Comparison of ENCODE assay signal across 9 cellular contexts in genomic region chr12:8913702-8914032, GRCh38. TPM values are rescaled to one million over a fixed set of nuclear protein-coding genes. Genes with fewer than 3 reads are reported as not detected.
DNase-seq lines count a peak whose midpoint lies in the region; ATAC-seq and FAIRE-seq lines count a peak whose summit lies in the region.
"Had no signal": no experiment of that assay in that cellular context is flagged by ENCODE, and none has a peak within 500 bp of the region (broad histone marks: within the 10 kb centered on the region; RNA-seq: fewer than 3 reads in every experiment).

No MANE protein-coding gene starts in this region.

- peaks cover 13% of the 10 kb centered on the region for H3K4me1 Mint-ChIP-seq in activated naive CD4-positive, alpha-beta T cell treated with anti-CD3 and anti-CD28 coated beads, Interleukin-2, amount 10 ng/mL, durations not matched to agents 7 days and 5 days
- H3K4me1 Mint-ChIP-seq in activated T-helper 17 cell treated with anti-CD3 and anti-CD28 coated beads, Interleukin-2, amount 50 U/mL, for 72 hours, result peaks cover 7% of the 10 kb centered on the region

- H3K4me3 ChIP-seq in thymus (ENCODE audit: low read length), result peak overlapping the region; percentile 68

- peaks cover 2% of the 10 kb centered on the region for H3K36me3 ChIP-seq in thymus (ENCODE audit: control insufficient read depth, insufficient read depth)

- no peaks in the 10 kb centered on the region for H3K9me3 Mint-ChIP-seq in activated naive CD4-positive, alpha-beta T cell treated with anti-CD3 and anti-CD28 coated beads, Interleukin-2, amount 10 ng/mL, durations not matched to agents 7 days and 5 days
- H3K9me3 Mint-ChIP-seq in activated T-helper 17 cell treated with anti-CD3 and anti-CD28 coated beads, Interleukin-2, amount 50 U/mL, for 72 hours, result no peaks in the 10 kb centered on the region

- peak overlapping the region; percentile 92 for H3K27ac ChIP-seq in thymus (ENCODE audit: low read depth)

- FAIRE-seq in islet of Langerhans (lab: Jason Lieb, UNC), result peak; percentile 56
- FAIRE-seq: colon had no signal

- peaks cover 5% of the 10 kb centered on the region for H3K27me3 Mint-ChIP-seq in activated naive CD4-positive, alpha-beta T cell treated with anti-CD3 and anti-CD28 coated beads, Interleukin-2, amount 10 ng/mL, durations not matched to agents 7 days and 5 days
- no peaks in the 10 kb centered on the region for H3K27me3 Mint-ChIP-seq in activated T-helper 17 cell treated with anti-CD3 and anti-CD28 coated beads, Interleukin-2, amount 50 U/mL, for 72 hours

- DNase-seq in activated naive CD4-positive, alpha-beta T cell treated with anti-CD3 and anti-CD28 coated beads, Interleukin-2, amount 10 ng/mL, durations not matched to agents 7 days and 5 days, result no peak
- no peak for DNase-seq in activated naive CD4-positive, alpha-beta T cell treated with Interleukin-2 at 50 U/mL for 16 hours
- DNase-seq in NCI-H2081 treated with DMSO at 0.1 percent for 48 hours (lab: John Stamatoyannopoulos, UW) (no peak), nucleus accumbens (lab: John Stamatoyannopoulos, UW) (no peak)

- no peaks in the 10 kb centered on the region for H3K27me3 ChIP-seq in thymus (ENCODE audit: control insufficient read depth, insufficient read depth)

- WGBS in thymus, result 59% methylated on average over 6 of the region's 6 CpGs

- H3K9me3 ChIP-seq in thymus (ENCODE audit: control insufficient read depth), result no peaks in the 10 kb centered on the region

- peaks cover 3% of the 10 kb centered on the region for H3K36me3 Mint-ChIP-seq in activated naive CD4-positive, alpha-beta T cell treated with anti-CD3 and anti-CD28 coated beads, Interleukin-2, amount 10 ng/mL, durations not matched to agents 7 days and 5 days
- peaks cover 4% of the 10 kb centered on the region for H3K36me3 Mint-ChIP-seq in activated T-helper 17 cell treated with anti-CD3 and anti-CD28 coated beads, Interleukin-2, amount 50 U/mL, for 72 hours (ENCODE audit: low read depth)

- CTCF ChIA-PET in activated naive CD4-positive, alpha-beta T cell treated with anti-CD3 and anti-CD28 coated beads, Interleukin-2, amount 10 ng/mL, durations not matched to agents 7 days and 5 days (lab: Charles Lee), result interaction anchor here (2.0 kb wide), 1 partner anchor 37 kb away, joined by 7 read pairs; no protein-coding TSS in a partner anchor

- no peak for ATAC-seq in activated T-helper 17 cell treated with anti-CD3 and anti-CD28 coated beads, Interleukin-2, amount 50 U/mL, for 72 hours (replicated peaks)
- ATAC-seq in HG03097 (IDR thresholded peaks at IDR 0.05; ENCODE audit: low FRiP score, unreplicated experiment), result no peak

- peak overlapping the region; percentile 75 for H3K27ac Mint-ChIP-seq in activated naive CD4-positive, alpha-beta T cell treated with anti-CD3 and anti-CD28 coated beads, Interleukin-2, amount 10 ng/mL, durations not matched to agents 7 days and 5 days
- H3K27ac Mint-ChIP-seq in activated T-helper 17 cell treated with anti-CD3 and anti-CD28 coated beads, Interleukin-2, amount 50 U/mL, for 72 hours, result peak overlapping the region; percentile 90

- H3K4me1 ChIP-seq in thymus (ENCODE audit: control insufficient read depth, insufficient read depth, low read length), result peaks cover 10% of the 10 kb centered on the region

- peak overlapping the region; percentile 75 for H3K4me3 Mint-ChIP-seq in activated naive CD4-positive, alpha-beta T cell treated with anti-CD3 and anti-CD28 coated beads, Interleukin-2, amount 10 ng/mL, durations not matched to agents 7 days and 5 days
- H3K4me3 Mint-ChIP-seq in activated T-helper 17 cell treated with anti-CD3 and anti-CD28 coated beads, Interleukin-2, amount 50 U/mL, for 72 hours, result no peak overlapping the region

RNA-seq across cellular contexts. Expression of gene PHC1, which starts 0.6 kb away (rescaled TPM):
- 10 to 100 TPM; 13.0 to 17.0 TPM for total RNA-seq in activated T-helper 17 cell treated with anti-CD3 and anti-CD28 coated beads, Interleukin-2, amount 50 U/mL, for 72 hours
- 73.2 TPM for polyA plus RNA-seq in thymus

RNA-seq across cellular contexts. Expression of gene M6PR, which starts 35.8 kb away (rescaled TPM):
- total RNA-seq in activated T-helper 17 cell treated with anti-CD3 and anti-CD28 coated beads, Interleukin-2, amount 50 U/mL, for 72 hours, result 100 to 1,000 TPM; 144 to 199 TPM
- 101 TPM for polyA plus RNA-seq in thymus
